Comparison of ENCODE assay signal across 21 cellular contexts in genomic region chr6:138246650-138247440, GRCh38. TPM values are rescaled to one million over a fixed set of nuclear protein-coding genes. Genes with fewer than 3 reads are reported as not detected.
DNase-seq lines count a peak whose midpoint lies in the region; ATAC-seq and TF ChIP-seq lines count a peak whose summit lies in the region.
"Had no signal": no experiment of that assay in that cellular context is flagged by ENCODE, and none has a peak within 500 bp of the region (broad histone marks: within the 10 kb centered on the region; RNA-seq: fewer than 3 reads in every experiment).

No MANE protein-coding gene starts in this region.

- H3K4me3 ChIP-seq in PC-3 (ENCODE audit: low read length): no peak overlapping the region
- H3K4me3 ChIP-seq: A549, GM23248, HAP-1, MG63 had no signal

- in situ Hi-C loops in ACHN (cut with HindIII; ENCODE audit: low pct_ligation_motif_present, low pct_unique_long_range_greater_than_20kb, low sequenced_read_pairs): no loop called here

- no peaks in the 10 kb centered on the region for H3K9me3 ChIP-seq in PC-3 (ENCODE audit: low read length)
- H3K9me3 ChIP-seq: A549, BE2C, HAP-1, MG63 had no signal

- H3F3A ChIP-seq in PC-3 (ENCODE audit: low read length, unreplicated experiment): no peaks in the 10 kb centered on the region

- peak; percentile 23 for DNase-seq in ELR (ENCODE audit: low read depth)
- no peak for DNase-seq in PC-3
- DNase-seq in chondrocyte (ENCODE audit: low spot score): no peak
- peak; percentile 34 for DNase-seq in osteocyte (ENCODE audit: extremely low spot score, unreplicated experiment)
- no peak for DNase-seq in ACHN
- DNase-seq: BE2C, EL, GM23248, Karpas-422, MG63, NCI-H1417, NCI-H187, NCI-H446, NCI-H526, OCI-M1 had no signal

- H3K9me3 Mint-ChIP-seq in chondrocyte (ENCODE audit: low read depth) (no peaks in the 10 kb centered on the region), osteocyte (ENCODE audit: unreplicated experiment) (no peaks in the 10 kb centered on the region)

- POLR2A ChIA-PET in PC-3 (lab: Charles Lee; ENCODE audit: unreplicated experiment): no interaction called here

- no peak for TF ChIP-seq CTCF in PC-3 (conservative IDR thresholded peaks at IDR 0.05; ENCODE audit: low read depth, low read length)
- no peak for TF ChIP-seq CTCF in chondrocyte (IDR thresholded peaks at IDR 0.05)
- no peak for TF ChIP-seq CTCF in osteocyte (IDR thresholded peaks at IDR 0.05)

- H4K20me1 ChIP-seq in PC-3 (ENCODE audit: low read length): no peaks in the 10 kb centered on the region

- H3K27me3 Mint-ChIP-seq in chondrocyte (ENCODE audit: low read depth) (no peaks in the 10 kb centered on the region), osteocyte (ENCODE audit: unreplicated experiment) (peaks cover 3% of the 10 kb centered on the region)

- H3K4me3 Mint-ChIP-seq in chondrocyte (ENCODE audit: unreplicated experiment) (no peak overlapping the region), osteocyte (ENCODE audit: unreplicated experiment) (no peak overlapping the region)

- no peak overlapping the region for H3K9ac ChIP-seq in PC-3 (ENCODE audit: low read length)
- H3K9ac ChIP-seq: GM23248 had no signal

- H3K79me2 ChIP-seq in PC-3 (ENCODE audit: low read length): no peaks in the 10 kb centered on the region

- intact Hi-C loops in PC-3 (cut with micrococcal nuclease): no loop called here

- H3K36me3 Mint-ChIP-seq in chondrocyte (ENCODE audit: low read depth): no peaks in the 10 kb centered on the region
- no peaks in the 10 kb centered on the region for H3K36me3 Mint-ChIP-seq in osteocyte (ENCODE audit: unreplicated experiment)

- peak; percentile 46 for ATAC-seq in PC-3
- ATAC-seq in GM19395 (IDR thresholded peaks at IDR 0.05; ENCODE audit: unreplicated experiment): no peak
- no peak for ATAC-seq in GM19452 (IDR thresholded peaks at IDR 0.05; ENCODE audit: unreplicated experiment)
- ATAC-seq: A549, Right ventricle myocardium inferior had no signal

- H3K4me1 ChIP-seq in PC-3 (ENCODE audit: insufficient read depth, low read length): peaks cover 6% of the 10 kb centered on the region; the same call in 1 of the 2 replicates
- H3K4me1 ChIP-seq: A549, BE2C, HAP-1 had no signal

- no TSS peak for BruUV-seq in PC-3 (replicated peaks; lab: Mats Ljungman, UMichigan)

- H3K27ac ChIP-seq in PC-3 (ENCODE audit: low read length): no peak overlapping the region
- H3K27ac ChIP-seq: A549, GM23248 had no signal

- no peaks in the 10 kb centered on the region for H3K27me3 ChIP-seq in PC-3 (ENCODE audit: low read length)
- H3K27me3 ChIP-seq: MG63 had no signal

- no peaks in the 10 kb centered on the region for H3K9me2 ChIP-seq in PC-3 (replicated peaks; ENCODE audit: low read length)

- H3K27ac Mint-ChIP-seq in chondrocyte (ENCODE audit: unreplicated experiment): peak overlapping the region; percentile 71
- no peak overlapping the region for H3K27ac Mint-ChIP-seq in osteocyte (ENCODE audit: unreplicated experiment)

- no peak overlapping the region for H2AFZ ChIP-seq in PC-3 (ENCODE audit: low read length)
- H2AFZ ChIP-seq: GM23248 had no signal

- CTCF ChIA-PET in PC-3 (lab: Charles Lee): no interaction called here

- H3K4me1 Mint-ChIP-seq in chondrocyte (ENCODE audit: low read depth) (peaks cover 3% of the 10 kb centered on the region), osteocyte (ENCODE audit: unreplicated experiment) (no peaks in the 10 kb centered on the region)

- no peaks in the 10 kb centered on the region for H3K36me3 ChIP-seq in PC-3 (ENCODE audit: low read depth, low read length)
- H3K36me3 ChIP-seq: BE2C, HAP-1, MG63 had no signal

- H3K4me2 ChIP-seq in PC-3 (ENCODE audit: low read length): no peak overlapping the region
- H3K4me2 ChIP-seq: A549 had no signal

RNA-seq across cellular contexts. Expression of gene PBOV1, which starts 28.6 kb away (rescaled TPM):
- total RNA-seq in PC-3 (2014; rRNA removed) (not detected in 2 replicates), chondrocyte (not detected in 3 replicates), osteocyte (not detected in 2 replicates)
- total RNA-seq: GM23248, Right ventricle myocardium inferior, SK-MEL-5 had no signal

Comparison
In these comparisons a context has a peak if more than half of its experiments do, and no peak if none do; other contexts are left out.
1. DNase-seq: peak in ELR (single experiment) and osteocyte (single experiment); none in PC-3 (single experiment), chondrocyte (single experiment) and ACHN (single experiment).